In the genomic region with DNA sequence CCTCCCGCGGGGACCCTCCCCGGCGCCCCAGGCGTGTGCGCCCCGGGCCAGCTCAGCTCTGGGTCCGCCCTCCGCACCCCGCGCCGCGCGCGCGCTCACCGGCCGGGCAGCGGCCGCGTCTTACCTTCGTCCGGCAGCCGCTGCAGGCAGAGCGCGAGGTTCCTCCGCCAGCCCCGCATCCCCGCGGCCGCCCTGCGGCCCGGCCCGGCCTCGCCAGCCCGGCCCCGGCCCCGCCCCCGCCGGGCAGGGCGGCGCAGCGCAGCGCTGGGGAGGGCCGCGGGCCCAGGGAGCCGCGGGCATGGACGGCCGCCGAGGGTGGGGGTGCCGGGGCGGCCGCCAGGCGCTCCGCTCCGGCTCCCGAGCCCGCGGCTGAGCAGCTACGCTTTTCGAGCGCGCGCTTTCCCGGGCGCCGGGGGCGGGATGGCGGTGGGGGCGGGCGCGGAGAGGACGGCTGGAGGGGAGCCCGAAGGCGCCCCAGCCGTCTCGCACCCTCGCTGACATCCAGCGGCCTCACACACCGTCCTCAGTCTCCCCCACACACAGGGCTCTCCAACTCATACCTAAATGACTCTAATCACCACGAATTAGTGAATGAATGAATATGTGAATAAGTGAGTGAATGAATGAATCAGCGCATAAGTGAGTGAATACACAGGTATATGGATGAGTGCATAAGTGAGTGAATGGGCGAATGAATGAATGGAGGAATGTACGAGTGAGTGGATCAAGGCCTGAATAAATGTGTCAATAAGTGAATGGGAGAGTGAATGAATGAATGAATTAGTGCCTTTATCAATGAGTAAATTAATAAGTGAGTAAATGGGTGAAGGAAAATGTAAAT, we compare ENCODE assay signal across 10 cellular contexts. TPM values are rescaled to one million over a fixed set of nuclear protein-coding genes. Genes with fewer than 3 reads are reported as not detected.
DNase-seq lines count a peak whose midpoint lies in the region; ATAC-seq and TF ChIP-seq lines count a peak whose summit lies in the region.
"Had no signal": no experiment of that assay in that cellular context is flagged by ENCODE, and none has a peak within 500 bp of the region (broad histone marks: within the 10 kb centered on the region; RNA-seq: fewer than 3 reads in every experiment).

No MANE protein-coding gene starts in this region.

- no peak overlapping the region for H3K14ac ChIP-seq in neuronal stem cell (ENCODE audit: low read length)

- intact Hi-C loops in CD14-positive monocyte (cut with micrococcal nuclease), result no loop called here

- H4K8ac ChIP-seq in neuronal stem cell (ENCODE audit: low read depth, low read length), result no peak overlapping the region

- H3K27me3 ChIP-seq in BE2C, result peaks cover 7% of the 10 kb centered on the region
- peaks cover 79% of the 10 kb centered on the region for H3K27me3 ChIP-seq in gastroesophageal sphincter
- H3K27me3 ChIP-seq in neuronal stem cell (ENCODE audit: control insufficient read depth in 3 of 3, insufficient read depth in 3 of 3, low read depth in 1 of 3, low read length in 3 of 3), result peaks cover 6 to 93% (median 35%) of the 10 kb centered on the region in 3 experiments

- H3K36me3 Mint-ChIP-seq in CD14-positive monocyte, result peaks cover 0 to 3% of the 10 kb centered on the region in 2 donors

- H3K36me3 ChIP-seq in BE2C (no peaks in the 10 kb centered on the region), gastroesophageal sphincter (no peaks in the 10 kb centered on the region), neuronal stem cell (replicated peaks in 1 of 2; ENCODE audit: control insufficient read depth in 2 of 2, insufficient read depth in 2 of 2, low read length in 2 of 2) (no peaks in the 10 kb centered on the region)

- H3K27me3 Mint-ChIP-seq in CD14-positive monocyte (ENCODE audit: low read depth in 3 of 3), result peaks cover 56 to 71% (median 63%) of the 10 kb centered on the region in 3 donors

- H2AK5ac ChIP-seq in neuronal stem cell (ENCODE audit: low read depth, low read length), result no peak overlapping the region

- H3K4me3 Mint-ChIP-seq in CD14-positive monocyte, result peak overlapping the region in 1 of 2 donors; percentile 64

- H3K4ac ChIP-seq in neuronal stem cell (ENCODE audit: low read length), result no peak overlapping the region

- peak; percentile 58 for ATAC-seq in gastroesophageal sphincter

- no peak for TF ChIP-seq POLR2A in gastroesophageal sphincter (IDR thresholded peaks at IDR 0.05)

- WGBS in gastroesophageal sphincter (ENCODE audit: low coverage in 1 of 2), 2 donors, result 33 to 63% methylated on average over 1 to 3 of the region's 85 CpGs
- WGBS in neuronal stem cell (ENCODE audit: extremely low coverage in 2 of 2, insufficient read length in 2 of 2, insufficient replicate concordance in 1 of 2), 2 donors, result no CpG with 5 or more reads among the region's 85 CpGs

- H3K9ac ChIP-seq in neuronal stem cell (ENCODE audit: low read depth, low read length, poor library complexity), result peak overlapping the region; percentile 31

- no peak overlapping the region for H2BK12ac ChIP-seq in neuronal stem cell (ENCODE audit: low read length)

- H3K4me3 ChIP-seq in BE2C (ENCODE audit: low read depth, low read length), result peak overlapping the region; percentile 37
- H3K4me3 ChIP-seq in gastroesophageal sphincter, result peak overlapping the region in 1 of 2 donors; percentile 47
- H3K4me3 ChIP-seq in neuronal stem cell (ENCODE audit: low read length in 2 of 2), result peak overlapping the region; percentile 22 to 77

- H3K23ac ChIP-seq in neuronal stem cell (ENCODE audit: low read depth, low read length, poor library complexity), result no peak overlapping the region

- H3K79me1 ChIP-seq in neuronal stem cell (ENCODE audit: low read depth, low read length), result no peaks in the 10 kb centered on the region

- TF ChIP-seq CTCF in BE2C (IDR thresholded peaks at IDR 0.05; ENCODE audit: low read depth, low read length), result no peak
- TF ChIP-seq CTCF in gastroesophageal sphincter (IDR thresholded peaks at IDR 0.05), result no peak
- no peak for TF ChIP-seq CTCF in CD14-positive monocyte (IDR thresholded peaks at IDR 0.05)

- H3K27ac ChIP-seq in gastroesophageal sphincter, result no peak overlapping the region
- no peak overlapping the region for H3K27ac ChIP-seq in neuronal stem cell (replicated peaks; ENCODE audit: low read length)

- H3K4me1 ChIP-seq in BE2C (no peaks in the 10 kb centered on the region), gastroesophageal sphincter (peaks cover 0 to 11% (median 6%) of the 10 kb centered on the region in 3 donors), neuronal stem cell (ENCODE audit: control insufficient read depth in 2 of 2, insufficient read depth in 1 of 2, low read depth in 1 of 2, low read length in 2 of 2) (peaks cover 0 to 6% of the 10 kb centered on the region in 2 donors)

- H4K91ac ChIP-seq in neuronal stem cell (ENCODE audit: low read depth, low read length, poor library complexity), result no peak overlapping the region

- H3K9me3 Mint-ChIP-seq in CD14-positive monocyte, result peaks cover 5 to 22% (median 12%) of the 10 kb centered on the region in 7 donors

- peaks cover 4% of the 10 kb centered on the region for H3K4me1 Mint-ChIP-seq in CD14-positive monocyte

- peak overlapping the region; percentile 94 for H3K4me2 ChIP-seq in neuronal stem cell (ENCODE audit: insufficient read depth, low read length, poor library complexity, severe bottlenecking)

- DNase-seq in BE2C (peak; percentile 23), HuH-7.5 (ENCODE audit: low spot score) (peak; percentile 60), neuronal stem cell (ENCODE audit: low spot score) (no peak), HT-29 (ENCODE audit: low spot score) (no peak), foreskin melanocyte (no peak), CD14-positive monocyte (ENCODE audit: low spot score) (no peak), NCI-H1436 (lab: John Stamatoyannopoulos, UW) (no peak)
- DNase-seq: GDM1; stimulated activated naive CD4-positive, alpha-beta T cell treated with Interleukin-2 at 50 U/mL for 16 hours had no signal

- no peak overlapping the region for H3K27ac Mint-ChIP-seq in CD14-positive monocyte

- H2BK15ac ChIP-seq in neuronal stem cell (ENCODE audit: low read length), result peak overlapping the region; percentile 88

- H2BK5ac ChIP-seq in neuronal stem cell (ENCODE audit: low read length), result no peak overlapping the region

- TF ChIP-seq EP300 in gastroesophageal sphincter (IDR thresholded peaks at IDR 0.05), result no peak

- peak overlapping the region; percentile 76 for H3K18ac ChIP-seq in neuronal stem cell (ENCODE audit: low read length)

- no peaks in the 10 kb centered on the region for H3K9me3 ChIP-seq in BE2C
- no peaks in the 10 kb centered on the region for H3K9me3 ChIP-seq in gastroesophageal sphincter
- peaks cover 0 to 3% of the 10 kb centered on the region in 2 donors for H3K9me3 ChIP-seq in neuronal stem cell (replicated peaks in 1 of 2; ENCODE audit: control insufficient read depth in 2 of 2, insufficient read depth in 1 of 2, low read depth in 1 of 2, low read length in 2 of 2)

- no peak overlapping the region for H2BK120ac ChIP-seq in neuronal stem cell (ENCODE audit: low read depth, low read length)

- H2AFZ ChIP-seq in neuronal stem cell (ENCODE audit: low read length), result peak overlapping the region; percentile 83

RNA-seq across cellular contexts. Expression of a gene that starts 48.5 kb away (rescaled TPM):
- 16.8 TPM for polyA plus RNA-seq in BE2C (2012; ENCODE audit: insufficient read depth, insufficient read length, low read depth)
- total RNA-seq in gastroesophageal sphincter, result 10 to 100 TPM; 15.8 to 24.0 (median 20.2) TPM
- polyA plus RNA-seq in neuronal stem cell (2013, experiment 1 of 2), result 15.4 TPM
- polyA plus RNA-seq in neuronal stem cell (2013, experiment 2 of 2), result 16.2 TPM
- 3.4 and 4.1 TPM in 2 replicates for total RNA-seq in HT-29 (2014; rRNA removed; shearing (Covaris generic))
- polyA plus RNA-seq in CD14-positive monocyte, result 1 to 10 TPM; 7.4 to 7.9 TPM

Comparison
In these comparisons a context has a peak if more than half of its experiments do, and no peak if none do; other contexts are left out.
1. DNase-seq: peak in BE2C (single experiment) and HuH-7.5 (single experiment); none in neuronal stem cell (single experiment), HT-29 (single experiment), foreskin melanocyte (single experiment), CD14-positive monocyte (single experiment) and NCI-H1436 (single experiment).